In the genomic region with DNA sequence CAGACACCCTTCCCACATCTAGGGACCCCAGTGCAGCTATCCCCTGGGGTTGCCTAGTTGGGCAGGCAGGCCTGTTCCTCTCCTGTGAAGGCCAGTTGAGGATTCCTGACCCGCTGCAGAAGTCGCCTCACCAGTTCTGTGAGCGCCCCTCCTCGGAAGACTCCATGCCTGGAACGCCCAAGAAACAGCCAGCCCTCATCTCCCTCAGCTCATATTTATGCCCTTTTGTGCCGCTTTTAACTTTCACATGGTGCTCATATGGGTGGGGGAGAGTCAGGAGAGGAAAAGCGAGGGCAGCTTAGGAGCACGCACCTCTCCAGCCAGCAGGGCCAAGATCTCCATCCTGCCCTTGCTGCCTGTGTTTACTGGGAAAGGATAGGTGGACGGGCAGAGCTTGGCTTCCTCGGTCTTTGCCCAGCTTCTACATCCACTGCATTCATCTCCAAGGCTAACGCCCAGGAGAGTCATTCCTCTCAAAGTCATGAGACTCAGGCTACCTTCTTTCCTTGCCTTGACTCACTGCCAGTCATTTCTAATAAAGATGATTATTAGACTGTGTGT, we compare ENCODE assay signal across 24 cellular contexts.
A peak's percentile ranks its signal among the peaks of the same experiment; 100 is the strongest.
DNase-seq lines count a peak whose midpoint lies in the region; ATAC-seq and TF ChIP-seq lines count a peak whose summit lies in the region.
"Had no signal": no experiment of that assay in that cellular context is flagged by ENCODE, and none has a peak within 500 bp of the region (broad histone marks: within the 10 kb centered on the region; RNA-seq: fewer than 3 reads in every experiment).

No MANE protein-coding gene starts in this region.

- peaks cover 12% of the 10 kb centered on the region; the same call in 1 of the 2 replicates for H4K20me1 ChIP-seq in BLaER1

- BruUV-seq in MCF 10A (replicated peaks; lab: Mats Ljungman, UMichigan): no TSS peak

- intact Hi-C loops in CD8-positive, alpha-beta T cell (cut with DNase I, micrococcal nuclease): loop anchor here in 1 of 2 experiments (5.0 kb wide), 1 partner anchor 142 kb away; no protein-coding TSS in a partner anchor
- intact Hi-C loops in MCF 10A (cut with micrococcal nuclease): no loop called here
- intact Hi-C loops in ovary (cut with DNase I): no loop called here

- WGBS in ovary, 3 donors: 94 to 98% (median 98%) methylated on average over 11 of the region's 11 CpGs

- POLR2A ChIA-PET in CD8-positive, alpha-beta T cell (lab: Charles Lee): no interaction called here
- POLR2A ChIA-PET in MCF 10A (lab: Yijun Ruan, JAX): no interaction called here

- TF ChIP-seq POLR2A in ovary (IDR thresholded peaks at IDR 0.05): no peak

- peak overlapping the region; percentile 86 for H3K27ac Mint-ChIP-seq in CD8-positive, alpha-beta T cell
- peak overlapping the region; percentile 64 to 67 for H3K27ac Mint-ChIP-seq in activated naive CD4-positive, alpha-beta T cell treated with anti-CD3 and anti-CD28 coated beads, Interleukin-2, amount 50 U/mL, for 72 hours
- peak overlapping the region; percentile 66 for H3K27ac Mint-ChIP-seq in memory B cell
- no peak overlapping the region for H3K27ac Mint-ChIP-seq in MCF 10A (ENCODE audit: low read depth, unreplicated experiment)
- H3K27ac Mint-ChIP-seq: progenitor cell of endocrine pancreas; T-helper 2 cell treated with Interferon-gamma antibody and Interleukin-4, amounts not matched to agents 5 μg/mL and 100 μg/mL, for 36 hours had no signal

- H3K27me3 Mint-ChIP-seq in CD8-positive, alpha-beta T cell (ENCODE audit: low read depth): no peaks in the 10 kb centered on the region
- H3K27me3 Mint-ChIP-seq in memory B cell (no peaks in the 10 kb centered on the region), MCF 10A (ENCODE audit: insufficient read depth, unreplicated experiment) (no peaks in the 10 kb centered on the region)
- H3K27me3 Mint-ChIP-seq: progenitor cell of endocrine pancreas had no signal

- H3K36me3 ChIP-seq in BLaER1 (peaks cover 77% of the 10 kb centered on the region), ovary (no peaks in the 10 kb centered on the region)
- H3K36me3 ChIP-seq in CD8-positive, alpha-beta T cell (ENCODE audit: insufficient read depth, low read length): peaks cover 67% of the 10 kb centered on the region
- H3K36me3 ChIP-seq: right lobe of liver had no signal

- H3K27ac ChIP-seq in BLaER1: 0 out of 2 replicates have a peak overlapping the region, but pooled peaks have one; percentile 8
- no peak overlapping the region for H3K27ac ChIP-seq in CD8-positive, alpha-beta T cell (ENCODE audit: low read depth, low read length)
- H3K27ac ChIP-seq in ovary: no peak overlapping the region
- H3K27ac ChIP-seq: C4-2B, colonic mucosa, heart left ventricle, lower lobe of right lung, neutrophil, right lobe of liver, upper lobe of right lung had no signal

- H3K4me3 Mint-ChIP-seq in CD8-positive, alpha-beta T cell: no peak overlapping the region
- H3K4me3 Mint-ChIP-seq in memory B cell (no peak overlapping the region), MCF 10A (ENCODE audit: unreplicated experiment) (no peak overlapping the region)
- H3K4me3 Mint-ChIP-seq: T-helper 2 cell treated with Interferon-gamma antibody and Interleukin-4, amounts not matched to agents 5 μg/mL and 100 μg/mL, for 36 hours had no signal

- ATAC-seq in CD8-positive, alpha-beta T cell: no peak
- no peak for ATAC-seq in activated naive CD4-positive, alpha-beta T cell treated with anti-CD3 and anti-CD28 coated beads, Interleukin-2, amount 50 U/mL, for 72 hours
- ATAC-seq in memory B cell (ENCODE audit: low read depth): no peak
- no peak for ATAC-seq in left lobe of liver
- ATAC-seq in HG02870 (IDR thresholded peaks at IDR 0.05; ENCODE audit: unreplicated experiment): no peak
- ATAC-seq: heart left ventricle, lower lobe of right lung, upper lobe of right lung had no signal

- no peak for DNase-seq in CD8-positive, alpha-beta T cell
- no peak for DNase-seq in activated naive CD4-positive, alpha-beta T cell treated with anti-CD3 and anti-CD28 coated beads, Interleukin-2, amount 50 U/mL, for 72 hours (ENCODE audit: low spot score in 2 of 2)
- DNase-seq in memory B cell (ENCODE audit: low spot score in 2 of 2) (no peak), left lobe of liver (ENCODE audit: low spot score) (no peak), MCF 10A (ENCODE audit: unreplicated experiment) (no peak), ovary (no peak)
- DNase-seq: activated CD4-positive, alpha-beta T cell treated with anti-CD3 and anti-CD28 coated beads for 4 hours; colonic mucosa; heart left ventricle; kidney glomerular epithelial cell; lower lobe of right lung; NCI-H1048; NCI-H1930; NCI-H69; right lobe of liver; Right ventricle myocardium superior; stimulated activated CD4-positive, alpha-beta T cell treated with anti-CD3 and anti-CD28 coated beads, Interleukin-2, amount 100 ng/mL, for 48 hours; upper lobe of right lung had no signal

- H3K4me1 Mint-ChIP-seq in CD8-positive, alpha-beta T cell (ENCODE audit: low read depth): peaks cover 55% of the 10 kb centered on the region
- H3K4me1 Mint-ChIP-seq in memory B cell (peaks cover 8% of the 10 kb centered on the region), MCF 10A (ENCODE audit: insufficient read depth, unreplicated experiment) (no peaks in the 10 kb centered on the region)

- no peak overlapping the region for H3K9ac ChIP-seq in BLaER1

- H3K9me3 Mint-ChIP-seq in CD8-positive, alpha-beta T cell: no peaks in the 10 kb centered on the region
- no peaks in the 10 kb centered on the region for H3K9me3 Mint-ChIP-seq in activated naive CD4-positive, alpha-beta T cell treated with anti-CD3 and anti-CD28 coated beads, Interleukin-2, amount 50 U/mL, for 72 hours
- no peaks in the 10 kb centered on the region for H3K9me3 Mint-ChIP-seq in memory B cell
- no peaks in the 10 kb centered on the region for H3K9me3 Mint-ChIP-seq in MCF 10A (ENCODE audit: unreplicated experiment)
- H3K9me3 Mint-ChIP-seq: T-helper 2 cell treated with Interferon-gamma antibody and Interleukin-4, amounts not matched to agents 5 μg/mL and 100 μg/mL, for 36 hours had no signal

- TF ChIP-seq EP300 in ovary (IDR thresholded peaks at IDR 0.05): no peak

- CTCF ChIA-PET in CD8-positive, alpha-beta T cell (lab: Charles Lee): interaction anchor here (1.0 kb wide), 1 partner anchor 211 kb away, joined by 4 read pairs; no protein-coding TSS in a partner anchor
- CTCF ChIA-PET in MCF 10A (lab: Yijun Ruan, JAX): no interaction called here

- TF ChIP-seq CTCF in CD8-positive, alpha-beta T cell (IDR thresholded peaks at IDR 0.05): no peak
- TF ChIP-seq CTCF in MCF 10A (IDR thresholded peaks at IDR 0.05; ENCODE audit: unreplicated experiment): no peak
- TF ChIP-seq CTCF in ovary (IDR thresholded peaks at IDR 0.05): no peak

- H3K9me3 ChIP-seq in BLaER1 (no peaks in the 10 kb centered on the region), ovary (no peaks in the 10 kb centered on the region)
- no peaks in the 10 kb centered on the region for H3K9me3 ChIP-seq in CD8-positive, alpha-beta T cell (ENCODE audit: low read length)
- H3K9me3 ChIP-seq: colonic mucosa, heart left ventricle, lower lobe of right lung, right lobe of liver, upper lobe of right lung had no signal

- peak overlapping the region; percentile 84; the same call in 1 of the 2 replicates for H3K4me2 ChIP-seq in BLaER1

- peaks cover 57% of the 10 kb centered on the region for H3K4me1 ChIP-seq in BLaER1
- H3K4me1 ChIP-seq in CD8-positive, alpha-beta T cell (ENCODE audit: insufficient read depth, low read length): peaks cover 9% of the 10 kb centered on the region
- peaks cover 2% of the 10 kb centered on the region for H3K4me1 ChIP-seq in ovary (ENCODE audit: insufficient read depth)
- H3K4me1 ChIP-seq: colonic mucosa, lower lobe of right lung, right lobe of liver had no signal

- H3K4me3 ChIP-seq in BLaER1 (no peak overlapping the region), ovary (no peak overlapping the region)
- H3K4me3 ChIP-seq in CD8-positive, alpha-beta T cell (ENCODE audit: low read depth, low read length): no peak overlapping the region
- H3K4me3 ChIP-seq: colonic mucosa, heart left ventricle, lower lobe of right lung, right lobe of liver, upper lobe of right lung had no signal

- H3K36me3 Mint-ChIP-seq in CD8-positive, alpha-beta T cell: peaks cover 96% of the 10 kb centered on the region
- H3K36me3 Mint-ChIP-seq in activated naive CD4-positive, alpha-beta T cell treated with anti-CD3 and anti-CD28 coated beads, Interleukin-2, amount 50 U/mL, for 72 hours: peaks cover 23 to 65% of the 10 kb centered on the region in 2 donors
- H3K36me3 Mint-ChIP-seq in memory B cell (peaks cover 57% of the 10 kb centered on the region), MCF 10A (ENCODE audit: insufficient read depth, unreplicated experiment) (no peaks in the 10 kb centered on the region)

- H3K27me3 ChIP-seq in BLaER1: no peaks in the 10 kb centered on the region
- H3K27me3 ChIP-seq in CD8-positive, alpha-beta T cell (ENCODE audit: insufficient read depth, low read length): no peaks in the 10 kb centered on the region
- H3K27me3 ChIP-seq in ovary: no peaks in the 10 kb centered on the region
- H3K27me3 ChIP-seq: colonic mucosa, heart left ventricle, neutrophil, right lobe of liver, upper lobe of right lung had no signal
